Comparison of ENCODE assay signal across 17 cellular contexts in the genomic region with DNA sequence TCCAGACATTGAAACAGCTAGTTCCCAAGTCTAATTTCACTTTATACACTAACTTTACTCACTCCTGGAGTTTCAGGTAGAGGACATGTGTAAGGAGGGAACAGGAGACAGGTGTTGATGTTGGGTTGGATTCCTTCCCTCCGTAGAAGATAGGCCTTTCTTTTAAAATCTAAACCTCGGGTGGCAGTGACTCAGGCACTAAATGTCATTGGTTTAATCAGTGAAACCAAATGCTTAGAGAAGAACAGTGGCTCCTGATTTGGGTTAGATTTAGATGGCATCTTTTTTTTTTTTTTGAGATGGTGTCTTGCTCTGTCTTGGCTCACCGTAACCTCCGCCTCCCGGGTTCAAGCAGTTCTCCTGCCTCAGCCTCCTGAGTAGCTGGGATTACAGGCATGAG. TPM values are rescaled to one million over a fixed set of nuclear protein-coding genes. Genes with fewer than 3 reads are reported as not detected.
DNase-seq lines count a peak whose midpoint lies in the region; ATAC-seq, FAIRE-seq and TF ChIP-seq lines count a peak whose summit lies in the region.
"Had no signal": no experiment of that assay in that cellular context is flagged by ENCODE, and none has a peak within 500 bp of the region (broad histone marks: within the 10 kb centered on the region; RNA-seq: fewer than 3 reads in every experiment).

No MANE protein-coding gene starts in this region.

- no peak overlapping the region for H3K4me3 ChIP-seq in osteoblast (ENCODE audit: insufficient read depth, low read length)
- H3K4me3 ChIP-seq: BLaER1 treated with 17β-estradiol and CSF1 and Interleukin-3, amounts not matched to agents 10 nM and 100 nM had no signal

- CTCF ChIA-PET in CD4-positive, alpha-beta T cell (lab: Charles Lee), result interaction anchor here (1.6 to 1.7 kb wide), 2 partner anchors 10 to 30 kb away, joined by 3 to 4 read pairs; no protein-coding TSS in a partner anchor

- H3K36me3 ChIP-seq in osteoblast (ENCODE audit: insufficient read depth, low read length), result peaks cover 21% of the 10 kb centered on the region

- H3K36me3 Mint-ChIP-seq in CD4-positive, alpha-beta T cell (ENCODE audit: low read depth), result peaks cover 71% of the 10 kb centered on the region
- H3K36me3 Mint-ChIP-seq in HFFc6 (ENCODE audit: low read depth), result peaks cover 45% of the 10 kb centered on the region
- peaks cover 55% of the 10 kb centered on the region for H3K36me3 Mint-ChIP-seq in central memory CD8-positive, alpha-beta T cell (ENCODE audit: insufficient read depth)

- H3K9me3 ChIP-seq in CD4-positive, alpha-beta T cell (ENCODE audit: control insufficient read depth, low read length), result no peaks in the 10 kb centered on the region
- H3K9me3 ChIP-seq in osteoblast (ENCODE audit: low read depth, low read length), result no peaks in the 10 kb centered on the region
- H3K9me3 ChIP-seq: BLaER1 treated with 17β-estradiol and CSF1 and Interleukin-3, amounts not matched to agents 10 nM and 100 nM had no signal

- H3K27me3 ChIP-seq in CD4-positive, alpha-beta T cell (ENCODE audit: control insufficient read depth, insufficient read depth, low read length), result no peaks in the 10 kb centered on the region
- H3K27me3 ChIP-seq in osteoblast (ENCODE audit: insufficient read depth, low read length), result no peaks in the 10 kb centered on the region
- H3K27me3 ChIP-seq: BLaER1 treated with 17β-estradiol and CSF1 and Interleukin-3, amounts not matched to agents 10 nM and 100 nM had no signal

- no peak for TF ChIP-seq CTCF in CD4-positive, alpha-beta T cell (IDR thresholded peaks at IDR 0.05)
- TF ChIP-seq CTCF in HFFc6 (IDR thresholded peaks at IDR 0.05), result no peak
- no peak for TF ChIP-seq CTCF in osteoblast (IDR thresholded peaks at IDR 0.05; ENCODE audit: extremely low read depth, low read depth, low read length)
- no peak for TF ChIP-seq CTCF in D721Med (IDR thresholded peaks at IDR 0.05; ENCODE audit: insufficient read depth, missing control alignments)

- H2AFZ ChIP-seq in osteoblast (ENCODE audit: low read length), result no peak overlapping the region

- H3K9me3 Mint-ChIP-seq in CD4-positive, alpha-beta T cell, result no peaks in the 10 kb centered on the region
- H3K9me3 Mint-ChIP-seq in HFFc6, result no peaks in the 10 kb centered on the region
- H3K9me3 Mint-ChIP-seq in central memory CD8-positive, alpha-beta T cell, result no peaks in the 10 kb centered on the region

- H4K20me1 ChIP-seq in osteoblast (ENCODE audit: insufficient read depth, low read length), result peaks cover 57% of the 10 kb centered on the region

- H3K4me2 ChIP-seq in osteoblast (ENCODE audit: insufficient read depth, low read length), result no peak overlapping the region

- no peak for FAIRE-seq in urothelium cell line (lab: Jason Lieb, UNC)
- no peak for FAIRE-seq in D721Med (lab: Jason Lieb, UNC)
- FAIRE-seq: RCC 7860 had no signal

- no peak for ATAC-seq in CD4-positive, alpha-beta T cell (ENCODE audit: poor library complexity)
- no peak for ATAC-seq in central memory CD8-positive, alpha-beta T cell (replicated peaks; ENCODE audit: extremely low read depth, poor library complexity, severe bottlenecking)
- ATAC-seq in GM21576 (IDR thresholded peaks at IDR 0.05; ENCODE audit: unreplicated experiment), result no peak

- no peaks in the 10 kb centered on the region for H3K27me3 Mint-ChIP-seq in CD4-positive, alpha-beta T cell
- H3K27me3 Mint-ChIP-seq in HFFc6 (ENCODE audit: insufficient read depth), result no peaks in the 10 kb centered on the region; the same call in 1 of the 2 replicates
- H3K27me3 Mint-ChIP-seq in central memory CD8-positive, alpha-beta T cell, result no peaks in the 10 kb centered on the region

- H3K27ac ChIP-seq in CD4-positive, alpha-beta T cell (ENCODE audit: low read depth, low read length), result no peak overlapping the region
- peak overlapping the region; percentile 18 for H3K27ac ChIP-seq in osteoblast (ENCODE audit: low read depth, low read length)

- POLR2A ChIA-PET in CD4-positive, alpha-beta T cell (lab: Charles Lee), result interaction anchor here (1.5 to 3.7 kb wide), 3 partner anchors 8 to 12 kb away, joined by 3 to 28 read pairs (median 8); a partner anchor contains a TSS

- H3K79me2 ChIP-seq in osteoblast (ENCODE audit: insufficient read depth, low read length), result peaks cover 94% of the 10 kb centered on the region

- peaks cover 83% of the 10 kb centered on the region for H3K4me1 Mint-ChIP-seq in CD4-positive, alpha-beta T cell (ENCODE audit: low read depth)
- peaks cover 80% of the 10 kb centered on the region for H3K4me1 Mint-ChIP-seq in HFFc6 (ENCODE audit: low read depth)
- H3K4me1 Mint-ChIP-seq in central memory CD8-positive, alpha-beta T cell, result peaks cover 81% of the 10 kb centered on the region

- H3K4me1 ChIP-seq in osteoblast (ENCODE audit: insufficient read depth, low read length), result peaks cover 35% of the 10 kb centered on the region

- H3K4me3 Mint-ChIP-seq in CD4-positive, alpha-beta T cell, result peak overlapping the region; percentile 72
- no peak overlapping the region for H3K4me3 Mint-ChIP-seq in HFFc6
- peak overlapping the region; percentile 44 for H3K4me3 Mint-ChIP-seq in central memory CD8-positive, alpha-beta T cell

- intact Hi-C loops in CD4-positive, alpha-beta T cell (cut with DNase I, micrococcal nuclease), result loop anchor here in 1 of 2 experiments (10.0 kb wide), 1 partner anchor 647 kb away; a partner anchor contains a TSS

- DNase-seq in CD4-positive, alpha-beta T cell, result no peak
- DNase-seq in HFFc6 (no peak), osteoblast (ENCODE audit: insufficient read length, low spot score, missing footprints) (no peak), urothelium cell line (ENCODE audit: low spot score) (no peak), AG08396 (ENCODE audit: low spot score) (no peak), D721Med (ENCODE audit: insufficient read length, low spot score) (no peak)
- DNase-seq in central memory CD8-positive, alpha-beta T cell (ENCODE audit: low spot score in 2 of 2), result no peak
- DNase-seq: activated CD4-positive, alpha-beta T cell treated with anti-CD3 and anti-CD28 coated beads for 4 hours; caudate nucleus; DMS79 treated with DMSO at 0.1 percent for 48 hours; GOT3; NCI-H2171; NCI-H774; occipital lobe had no signal

- H3K27ac Mint-ChIP-seq in CD4-positive, alpha-beta T cell, result peak overlapping the region; percentile 95
- H3K27ac Mint-ChIP-seq in HFFc6, result 0 out of 2 replicates have a peak overlapping the region, but pooled peaks have one; percentile 13
- H3K27ac Mint-ChIP-seq in central memory CD8-positive, alpha-beta T cell (ENCODE audit: low read depth), result peak overlapping the region; percentile 82

RNA-seq across cellular contexts. Expression of a gene that starts 7.2 kb away (rescaled TPM):
- total RNA-seq in CD4-positive, alpha-beta T cell, result 100 to 1,000 TPM; 121 to 126 TPM
- 100 to 1,000 TPM; 665 to 743 (median 688) TPM for total RNA-seq in HFFc6 (2021; fragmentation: NEBNext Ultra II Directional; extraction: Animal tissue kit (Norgen Biotek cat#: 25700))
- 384 and 390 TPM in 2 replicates for total RNA-seq in osteoblast

RNA-seq across cellular contexts. Expression of a gene that starts 49.3 kb away (rescaled TPM):
- total RNA-seq in CD4-positive, alpha-beta T cell, result 10 to 100 TPM; 31.9 to 34.5 TPM
- 10 to 100 TPM; 73.1 to 88.8 (median 82.5) TPM for total RNA-seq in HFFc6 (2021; fragmentation: NEBNext Ultra II Directional; extraction: Animal tissue kit (Norgen Biotek cat#: 25700))
- total RNA-seq in osteoblast, result 40.9 and 43.3 TPM in 2 replicates

Comparison
In these comparisons a context has a peak if more than half of its experiments do, and no peak if none do; other contexts are left out.
1. H3K27ac Mint-ChIP-seq: peak in every context shown above with its lines; median percentile 95 in CD4-positive, alpha-beta T cell; 82 in central memory CD8-positive, alpha-beta T cell; 13 in HFFc6.